In the genomic region with DNA sequence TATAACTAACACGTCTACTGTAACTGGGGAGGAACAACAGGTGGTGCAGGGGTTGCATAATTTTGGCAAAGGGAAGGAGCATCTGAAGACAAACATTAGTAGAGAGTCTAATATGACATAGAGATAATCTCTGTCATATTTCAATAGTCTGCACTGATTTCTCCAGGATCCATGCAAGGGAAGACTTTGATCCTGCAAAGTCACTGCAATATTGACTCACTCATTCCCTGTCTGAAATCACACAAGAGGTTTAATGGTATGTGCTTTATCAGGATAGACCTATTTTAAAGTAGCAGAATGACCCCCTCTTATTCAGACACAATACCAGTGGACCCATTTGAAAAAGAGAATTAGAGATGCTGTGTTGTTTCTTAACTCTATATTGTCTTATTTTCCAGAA, we compare ENCODE assay signal across 21 cellular contexts.
DNase-seq lines count a peak whose midpoint lies in the region; ATAC-seq, FAIRE-seq and TF ChIP-seq lines count a peak whose summit lies in the region.
"Had no signal": no experiment of that assay in that cellular context is flagged by ENCODE, and none has a peak within 500 bp of the region (broad histone marks: within the 10 kb centered on the region; RNA-seq: fewer than 3 reads in every experiment).

No MANE protein-coding gene starts in this region.

- no peak for TF ChIP-seq RAD21 in A549 (conservative IDR thresholded peaks at IDR 0.05 in 1 of 2, IDR thresholded peaks at IDR 0.05 in 1 of 2)

- H3K4me2 ChIP-seq in A549 (peak overlapping the region; percentile 41; the same call in 2 of the 3 replicates), trophoblast cell (ENCODE audit: low read length) (no peak overlapping the region)
- H3K4me2 ChIP-seq: BLaER1 treated with 17β-estradiol and CSF1 and Interleukin-3, amounts not matched to agents 10 nM and 100 nM had no signal

- H2BK120ac ChIP-seq in trophoblast cell (ENCODE audit: insufficient read depth, low read length, poor library complexity) = no peak overlapping the region

- H3K4me3 ChIP-seq in A549 (no peak overlapping the region), trophoblast cell (ENCODE audit: low read depth, low read length) (no peak overlapping the region)
- H3K4me3 ChIP-seq: BLaER1 treated with 17β-estradiol and CSF1 and Interleukin-3, amounts not matched to agents 10 nM and 100 nM had no signal

- H3K9me3 ChIP-seq in A549 = no peaks in the 10 kb centered on the region
- H3K9me3 ChIP-seq in trophoblast cell (ENCODE audit: insufficient read depth, low read depth, low read length) = no peaks in the 10 kb centered on the region
- H3K9me3 ChIP-seq: BLaER1 treated with 17β-estradiol and CSF1 and Interleukin-3, amounts not matched to agents 10 nM and 100 nM; Caco-2 had no signal

- DNase-seq in A549 (ENCODE audit: low read depth in 1 of 2, low spot score in 1 of 2) (no peak), H54 (ENCODE audit: insufficient read length, low spot score) (no peak), trophoblast cell (no peak), erythroblast (lab: John Stamatoyannopoulos, UW) (no peak), HPDE6-E6E7 (ENCODE audit: extremely low spot score) (no peak), middle frontal gyrus (ENCODE audit: extremely low spot score, low spot score) (no peak)
- DNase-seq: 8988T; AML-193; Caco-2; Calu3; CD4-positive, alpha-beta T cell; CD8-positive, alpha-beta T cell; DMS79 treated with DMSO at 0.1 percent for 48 hours; GF-D8 had no signal

- H2BK12ac ChIP-seq in trophoblast cell (ENCODE audit: low read length) = no peak overlapping the region

- FAIRE-seq in A549 (lab: Jason Lieb, UNC) (no peak), H54 (lab: Jason Lieb, UNC) (peak; percentile 36)
- FAIRE-seq: A204.1, D721Med, G401.6, GM12891, GM19239 had no signal

- TF ChIP-seq CTCF in A549 (IDR thresholded peaks at IDR 0.05) = no peak

- 68% methylated on average over 1 of the region's 1 CpG for WGBS in A549 (ENCODE audit: missing lambda C conversion rate)
- no CpG with 5 or more reads among the region's 1 CpG for WGBS in trophoblast cell (ENCODE audit: extremely low coverage, insufficient coverage, insufficient read length)

- no peaks in the 10 kb centered on the region for H3K27me3 ChIP-seq in trophoblast cell (ENCODE audit: insufficient read depth, low read length)
- H3K27me3 ChIP-seq: BLaER1 treated with 17β-estradiol and CSF1 and Interleukin-3, amounts not matched to agents 10 nM and 100 nM had no signal

- H3K79me1 ChIP-seq in trophoblast cell (ENCODE audit: low read length) = no peaks in the 10 kb centered on the region

- no peak overlapping the region for H4K12ac ChIP-seq in trophoblast cell (ENCODE audit: low read depth, low read length)

- no peak for TF ChIP-seq EP300 in A549 (IDR thresholded peaks at IDR 0.05)

- H3K4me1 ChIP-seq in A549 = peaks cover 27% of the 10 kb centered on the region
- peaks cover 0 to 2% of the 10 kb centered on the region in 2 experiments for H3K4me1 ChIP-seq in trophoblast cell (ENCODE audit: control insufficient read depth in 1 of 2, insufficient read depth in 2 of 2, low read length in 2 of 2)
- H3K4me1 ChIP-seq: Caco-2 had no signal

- no peak overlapping the region for H3K4ac ChIP-seq in trophoblast cell (ENCODE audit: low read depth, low read length)

- no peak overlapping the region for H4K8ac ChIP-seq in trophoblast cell (ENCODE audit: low read depth, low read length)

- H3K18ac ChIP-seq in trophoblast cell (ENCODE audit: low read length) = no peak overlapping the region

- no peak overlapping the region for H2AK5ac ChIP-seq in trophoblast cell (ENCODE audit: low read length)

- no peak overlapping the region for H3K14ac ChIP-seq in trophoblast cell (ENCODE audit: low read length)

- no peak overlapping the region for H2AFZ ChIP-seq in trophoblast cell (ENCODE audit: insufficient read depth, low read length, poor library complexity)

- no peak overlapping the region for H3K9ac ChIP-seq in trophoblast cell (ENCODE audit: low read length)
- H3K9ac ChIP-seq: BLaER1 treated with 17β-estradiol and CSF1 and Interleukin-3, amounts not matched to agents 10 nM and 100 nM had no signal

- H3K23ac ChIP-seq in trophoblast cell (ENCODE audit: low read length) = peak overlapping the region; percentile 65

- TF ChIP-seq POLR2A in A549 (IDR thresholded peaks at IDR 0.05; ENCODE audit: low read length) (no peak), H54 (IDR thresholded peaks at IDR 0.05; ENCODE audit: low read depth, low read length) (no peak), erythroblast (IDR thresholded peaks at IDR 0.05; ENCODE audit: low read length) (no peak)

- H2BK5ac ChIP-seq in trophoblast cell (ENCODE audit: low read depth, low read length, poor library complexity) = no peak overlapping the region

- H3K79me2 ChIP-seq in trophoblast cell (ENCODE audit: control insufficient read depth, insufficient read depth, low read length, poor library complexity) = no peaks in the 10 kb centered on the region

- no peaks in the 10 kb centered on the region for H3K36me3 ChIP-seq in trophoblast cell (ENCODE audit: control insufficient read depth in 1 of 2, insufficient read depth in 2 of 2, low read length in 2 of 2)
- H3K36me3 ChIP-seq: BLaER1 treated with 17β-estradiol and CSF1 and Interleukin-3, amounts not matched to agents 10 nM and 100 nM had no signal

- ATAC-seq in A549 = no peak
- ATAC-seq: CD8-positive, alpha-beta T cell had no signal

- CTCF ChIA-PET in A549 (lab: Yijun Ruan, JAX) = interaction anchor here (1.4 kb wide), 1 partner anchor 134 kb away, joined by 3 read pairs; no protein-coding TSS in a partner anchor

- H3K27ac ChIP-seq in A549 (no peak overlapping the region), trophoblast cell (ENCODE audit: low read depth, low read length) (no peak overlapping the region)
- H3K27ac ChIP-seq: BLaER1 treated with 17β-estradiol and CSF1 and Interleukin-3, amounts not matched to agents 10 nM and 100 nM; C4-2B had no signal

- no peak overlapping the region for H4K91ac ChIP-seq in trophoblast cell (ENCODE audit: low read depth, low read length)

- POLR2A ChIA-PET in A549 (lab: Yijun Ruan, JAX) = no interaction called here

TF ChIP-seq in A549, 52 proteins besides CTCF, POLR2A, EP300 and RAD21:
- TF ChIP-seq HMGXB4 (CRISPR knock-in tag; IDR thresholded peaks at IDR 0.05; ENCODE audit: borderline replicate concordance) (no peak), ZC3H11A (IDR thresholded peaks at IDR 0.05) (no peak), RARB (CRISPR knock-in tag; IDR thresholded peaks at IDR 0.05) (no peak), CHD4 (IDR thresholded peaks at IDR 0.05; ENCODE audit: borderline replicate concordance) (no peak), CBX2 (IDR thresholded peaks at IDR 0.05; ENCODE audit: borderline replicate concordance, low read depth) (no peak), MYC (IDR thresholded peaks at IDR 0.05; ENCODE audit: borderline replicate concordance, low read length) (no peak)
- TF ChIP-seq, protein P1, sequence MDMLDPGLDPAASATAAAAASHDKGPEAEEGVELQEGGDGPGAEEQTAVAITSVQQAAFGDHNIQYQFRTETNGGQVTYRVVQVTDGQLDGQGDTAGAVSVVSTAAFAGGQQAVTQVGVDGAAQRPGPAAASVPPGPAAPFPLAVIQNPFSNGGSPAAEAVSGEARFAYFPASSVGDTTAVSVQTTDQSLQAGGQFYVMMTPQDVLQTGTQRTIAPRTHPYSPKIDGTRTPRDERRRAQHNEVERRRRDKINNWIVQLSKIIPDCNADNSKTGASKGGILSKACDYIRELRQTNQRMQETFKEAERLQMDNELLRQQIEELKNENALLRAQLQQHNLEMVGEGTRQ (IDR thresholded peaks at IDR 0.05) = no peak
